8 cellular contexts compared by ENCODE assay signal in genomic region chr20:40160151-40160550, GRCh38.
DNase-seq lines count a peak whose midpoint lies in the region; ATAC-seq and TF ChIP-seq lines count a peak whose summit lies in the region.

No MANE protein-coding gene starts in this region.

- no peaks in the 10 kb centered on the region for H3K36me3 ChIP-seq in HAP-1 (replicated peaks)

- no peaks in the 10 kb centered on the region for H3K4me1 ChIP-seq in HAP-1

- H3K9me3 ChIP-seq in HAP-1 = no peaks in the 10 kb centered on the region

- ATAC-seq in HG03135 (IDR thresholded peaks at IDR 0.05; ENCODE audit: unreplicated experiment) (no peak), HG03045 (IDR thresholded peaks at IDR 0.05; ENCODE audit: unreplicated experiment) (no peak)

- peak; percentile 82 for TF ChIP-seq CTCF in astrocyte of the spinal cord (IDR thresholded peaks at IDR 0.05; ENCODE audit: low read depth, low read length)

- H3K4me3 ChIP-seq in HAP-1 (no peak overlapping the region), astrocyte of the spinal cord (ENCODE audit: low read depth, low read length) (no peak overlapping the region)

- DNase-seq in EH (ENCODE audit: low read depth) = peak; percentile 49
- DNase-seq in HAP-1 (ENCODE audit: low spot score in 2 of 2) = peak; percentile 3 to 22
- DNase-seq in NCI-H748 (lab: John Stamatoyannopoulos, UW; ENCODE audit: unreplicated experiment) = peak; percentile 67
- DNase-seq in astrocyte of the spinal cord (ENCODE audit: low read depth, low spot score) = peak; percentile 55
- peak; percentile 42 for DNase-seq in iris pigment epithelial cell (ENCODE audit: low read depth)
- peak; percentile 66 for DNase-seq in superior temporal gyrus (ENCODE audit: extremely low spot score)

- in situ Hi-C loops in HAP-1 (cut with MboI; ENCODE audit: low sequenced_read_pairs) = no loop called here
- in situ Hi-C loops in astrocyte of the spinal cord (cut with HindIII; ENCODE audit: low sequenced_read_pairs) = no loop called here

- no peaks in the 10 kb centered on the region for H3K27me3 ChIP-seq in HAP-1 (ENCODE audit: low read depth)

Comparison
In these comparisons a context has a peak if more than half of its experiments do, and no peak if none do; other contexts are left out.
1. DNase-seq: peak in every context shown above with its lines; median percentile 67 in NCI-H748; 66 in superior temporal gyrus; 55 in astrocyte of the spinal cord; 49 in EH; 42 in iris pigment epithelial cell; 12 in HAP-1.